ENCODE assay signal across 22 cellular contexts in the genomic region with DNA sequence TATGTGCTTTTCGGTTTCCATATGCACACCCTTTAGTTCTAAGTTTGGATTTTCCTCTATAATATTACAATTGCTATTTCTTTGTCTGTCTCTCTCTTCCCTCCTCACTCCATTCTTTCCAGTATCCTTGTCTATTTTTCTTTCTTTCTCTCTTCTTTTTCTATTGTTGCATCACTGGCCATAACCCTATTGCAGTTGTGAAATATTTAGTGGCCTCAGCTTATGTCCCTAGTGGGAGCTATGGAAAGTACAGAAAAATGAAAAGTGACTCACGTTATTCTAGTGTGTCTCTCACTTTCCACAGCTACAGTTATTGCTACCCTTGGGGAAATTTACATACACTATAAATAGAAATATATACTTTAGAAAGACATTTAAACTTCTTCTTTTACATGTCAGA. TPM values are rescaled to one million over a fixed set of nuclear protein-coding genes. Genes with fewer than 3 reads are reported as not detected.
DNase-seq lines count a peak whose midpoint lies in the region; TF ChIP-seq lines count a peak whose summit lies in the region.
"Had no signal": no experiment of that assay in that cellular context is flagged by ENCODE, and none has a peak within 500 bp of the region (broad histone marks: within the 10 kb centered on the region; RNA-seq: fewer than 3 reads in every experiment).

No MANE protein-coding gene starts in this region.

- H3K27me3 Mint-ChIP-seq in type B pancreatic cell, result no peaks in the 10 kb centered on the region
- H3K27me3 Mint-ChIP-seq: activated CD4-positive, alpha-beta T cell treated with anti-CD3 and anti-CD28 coated beads for 36 hours; activated naive CD8-positive, alpha-beta T cell treated with anti-CD3 and anti-CD28 coated beads, Interleukin-2, amount 50 U/mL, for 24 hours; activated T-helper 17 cell treated with anti-CD3 and anti-CD28 coated beads, Interleukin-2, amount 50 U/mL, for 72 hours; natural killer cell treated with Interleukin-12 subunit alpha and Interleukin-12 subunit beta and Interleukin-15 and Interleukin-18, amount 100 ng/mL, for 72 hours had no signal

- H3K4me3 ChIP-seq in NB4 (ENCODE audit: low read depth, low read length) (no peak overlapping the region), choroid plexus epithelial cell (ENCODE audit: low read depth, low read length) (no peak overlapping the region)
- H3K4me3 ChIP-seq: A549, psoas muscle, SK-N-MC had no signal

- no peaks in the 10 kb centered on the region for H3K9me3 Mint-ChIP-seq in type B pancreatic cell

- no peaks in the 10 kb centered on the region for H3K36me3 Mint-ChIP-seq in type B pancreatic cell
- H3K36me3 Mint-ChIP-seq: natural killer cell treated with Interleukin-12 subunit alpha and Interleukin-12 subunit beta and Interleukin-15 and Interleukin-18, amount 100 ng/mL, for 72 hours had no signal

- no peak overlapping the region for H3K4me3 Mint-ChIP-seq in type B pancreatic cell
- H3K4me3 Mint-ChIP-seq: activated CD4-positive, alpha-beta T cell treated with anti-CD3 and anti-CD28 coated beads for 36 hours; activated naive CD8-positive, alpha-beta T cell treated with anti-CD3 and anti-CD28 coated beads, Interleukin-2, amount 50 U/mL, for 24 hours; activated T-helper 17 cell treated with anti-CD3 and anti-CD28 coated beads, Interleukin-2, amount 50 U/mL, for 72 hours; natural killer cell treated with Interleukin-12 subunit alpha and Interleukin-12 subunit beta and Interleukin-15 and Interleukin-18, amount 100 ng/mL, for 72 hours had no signal

- no peaks in the 10 kb centered on the region for H3K4me1 Mint-ChIP-seq in type B pancreatic cell (ENCODE audit: unreplicated experiment)
- H3K4me1 Mint-ChIP-seq: activated CD4-positive, alpha-beta T cell treated with anti-CD3 and anti-CD28 coated beads for 36 hours; activated naive CD8-positive, alpha-beta T cell treated with anti-CD3 and anti-CD28 coated beads, Interleukin-2, amount 50 U/mL, for 24 hours; activated T-helper 17 cell treated with anti-CD3 and anti-CD28 coated beads, Interleukin-2, amount 50 U/mL, for 72 hours had no signal

- TF ChIP-seq CTCF in NB4 (IDR thresholded peaks at IDR 0.05; ENCODE audit: low read depth, low read length), result peak; percentile 2
- TF ChIP-seq CTCF in choroid plexus epithelial cell (conservative IDR thresholded peaks at IDR 0.05; ENCODE audit: low read depth, low read length), result peak; percentile 55
- TF ChIP-seq CTCF in type B pancreatic cell (conservative IDR thresholded peaks at IDR 0.05), result peak; percentile 54

- peak; percentile 5 for DNase-seq in SKM-1 treated with dmso at 0.1 percent for 144 hours (lab: John Stamatoyannopoulos, UW; ENCODE audit: unreplicated experiment)
- DNase-seq in SKM-1 (lab: John Stamatoyannopoulos, UW; ENCODE audit: unreplicated experiment), result no peak
- peak; percentile 30 for DNase-seq in NB4 (ENCODE audit: low read depth)
- peak; percentile 68 for DNase-seq in choroid plexus epithelial cell (ENCODE audit: low read depth)
- no peak for DNase-seq in type B pancreatic cell (ENCODE audit: extremely low spot score, unreplicated experiment)
- no peak for DNase-seq in activated naive CD4-positive, alpha-beta T cell (lab: John Stamatoyannopoulos, UW)
- no peak for DNase-seq in DMS79 treated with DMSO at 0.1 percent for 48 hours (lab: John Stamatoyannopoulos, UW)
- DNase-seq in activated CD8-positive, alpha-beta memory T cell treated with anti-CD3 and anti-CD28 coated beads, Interleukin-2, amount 50 U/mL, for 48 hours, result no peak
- DNase-seq: activated CD4-positive, alpha-beta T cell treated with anti-CD3 and anti-CD28 coated beads for 36 hours; activated naive CD8-positive, alpha-beta T cell treated with anti-CD3 and anti-CD28 coated beads, Interleukin-2, amount 50 U/mL, for 24 hours; C1 segment of cervical spinal cord; dermis blood vessel endothelial cell; foreskin melanocyte; H7; KG1; NCI-H1105 treated with DMSO at 0.1 percent for 48 hours; psoas muscle; stimulated activated CD4-positive, alpha-beta T cell treated with anti-CD3 and anti-CD28 coated beads, Interleukin-4, amount 100 ng/mL, for 24 hours had no signal

- no peak overlapping the region for H3K27ac Mint-ChIP-seq in type B pancreatic cell
- H3K27ac Mint-ChIP-seq: activated CD4-positive, alpha-beta T cell treated with anti-CD3 and anti-CD28 coated beads for 36 hours; activated naive CD8-positive, alpha-beta T cell treated with anti-CD3 and anti-CD28 coated beads, Interleukin-2, amount 50 U/mL, for 24 hours; activated T-helper 17 cell treated with anti-CD3 and anti-CD28 coated beads, Interleukin-2, amount 50 U/mL, for 72 hours; natural killer cell treated with Interleukin-12 subunit alpha and Interleukin-12 subunit beta and Interleukin-15 and Interleukin-18, amount 100 ng/mL, for 72 hours had no signal

- TF ChIP-seq POLR2A in NB4 (IDR thresholded peaks at IDR 0.05; ENCODE audit: extremely low read depth, insufficient read length), result no peak

RNA-seq across cellular contexts. Expression of gene CNTNAP2, which starts 59.1 kb away (rescaled TPM):
- 3.9 and 26.8 TPM in 2 replicates for total RNA-seq in type B pancreatic cell (ENCODE audit: low replicate concordance)
- total RNA-seq: activated CD4-positive, alpha-beta T cell treated with anti-CD3 and anti-CD28 coated beads for 36 hours; activated T-helper 17 cell treated with anti-CD3 and anti-CD28 coated beads, Interleukin-2, amount 50 U/mL, for 72 hours; dermis blood vessel endothelial cell; natural killer cell treated with Interleukin-12 subunit alpha and Interleukin-12 subunit beta and Interleukin-15 and Interleukin-18, amount 100 ng/mL, for 72 hours had no signal

Comparison
In these comparisons a context has a peak if more than half of its experiments do, and no peak if none do; other contexts are left out.
1. DNase-seq: peak in SKM-1 treated with dmso at 0.1 percent for 144 hours (single experiment), NB4 (single experiment) and choroid plexus epithelial cell (single experiment); none in SKM-1 (single experiment), type B pancreatic cell (single experiment), activated naive CD4-positive, alpha-beta T cell (0 of 4), DMS79 treated with DMSO at 0.1 percent for 48 hours (single experiment) and activated CD8-positive, alpha-beta memory T cell treated with anti-CD3 and anti-CD28 coated beads, Interleukin-2, amount 50 U/mL, for 48 hours (single experiment).
2. CTCF ChIP-seq: peak in every context shown above with its lines; median percentile 55 in choroid plexus epithelial cell; 54 in type B pancreatic cell; 2 in NB4.